In the genomic region with DNA sequence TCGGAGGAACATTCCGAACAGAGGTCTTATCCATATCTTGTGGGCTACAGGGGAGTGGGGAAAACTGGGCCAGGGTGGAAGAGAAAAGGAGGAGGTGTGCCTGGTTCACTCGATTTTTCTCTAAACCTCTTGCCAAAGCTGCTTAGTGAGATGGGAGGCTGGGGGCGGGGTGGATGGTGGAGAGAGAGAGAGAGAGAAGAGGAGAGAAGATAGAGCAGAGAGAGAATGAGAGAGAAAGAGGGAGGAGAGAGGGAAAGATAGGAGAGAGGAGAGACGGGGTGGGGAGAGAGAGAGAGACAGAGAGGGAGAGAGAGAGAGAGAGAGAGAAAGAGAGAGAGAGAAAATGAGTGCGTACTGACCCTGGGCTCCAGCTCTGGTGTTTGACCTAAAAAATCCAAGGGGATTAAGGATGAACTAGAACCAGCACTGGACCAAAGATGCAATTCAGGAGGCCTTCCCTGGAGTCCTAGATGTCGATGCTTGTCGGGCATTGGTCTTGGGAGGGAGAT, we compare ENCODE assay signal across 19 cellular contexts. TPM values are rescaled to one million over a fixed set of nuclear protein-coding genes. Genes with fewer than 3 reads are reported as not detected.
A peak's percentile ranks its signal among the peaks of the same experiment; 100 is the strongest.
DNase-seq lines count a peak whose midpoint lies in the region; ATAC-seq and TF ChIP-seq lines count a peak whose summit lies in the region.
"Had no signal": no experiment of that assay in that cellular context is flagged by ENCODE, and none has a peak within 500 bp of the region (broad histone marks: within the 10 kb centered on the region; RNA-seq: fewer than 3 reads in every experiment).

No MANE protein-coding gene starts in this region.

- no peaks in the 10 kb centered on the region for H4K20me1 ChIP-seq in BLaER1 treated with 17β-estradiol and CSF1 and Interleukin-3, amounts not matched to agents 10 nM and 100 nM
- no peaks in the 10 kb centered on the region for H4K20me1 ChIP-seq in osteoblast (ENCODE audit: insufficient read depth, low read length)

- H3K9me3 ChIP-seq in BLaER1 treated with 17β-estradiol and CSF1 and Interleukin-3, amounts not matched to agents 10 nM and 100 nM (replicated peaks in 1 of 11) = peaks cover 0 to 11% (median 0%) of the 10 kb centered on the region in 11 experiments; a peak in 5 of 22 replicates
- H3K9me3 ChIP-seq in endodermal cell (ENCODE audit: control insufficient read depth, low read length) (no peaks in the 10 kb centered on the region), osteoblast (ENCODE audit: low read depth, low read length) (no peaks in the 10 kb centered on the region)

- CTCF ChIA-PET in activated naive CD4-positive, alpha-beta T cell treated with anti-CD3 and anti-CD28 coated beads, Interleukin-2, amount 10 ng/mL, durations not matched to agents 7 days and 5 days (lab: Charles Lee) = interaction anchor here (1.3 kb wide), 1 partner anchor 34 kb away, joined by 3 read pairs; no protein-coding TSS in a partner anchor

- H3K27ac ChIP-seq in BLaER1 treated with 17β-estradiol and CSF1 and Interleukin-3, amounts not matched to agents 10 nM and 100 nM = no peak overlapping the region
- peak overlapping the region; percentile 85 for H3K27ac ChIP-seq in endodermal cell (ENCODE audit: low read depth, low read length)
- no peak overlapping the region for H3K27ac ChIP-seq in osteoblast (ENCODE audit: low read depth, low read length)

- no peak overlapping the region for H2AFZ ChIP-seq in osteoblast (ENCODE audit: low read length)

- H3K4me1 Mint-ChIP-seq in endodermal cell = no peaks in the 10 kb centered on the region
- H3K4me1 Mint-ChIP-seq in activated naive CD4-positive, alpha-beta T cell treated with anti-CD3 and anti-CD28 coated beads, Interleukin-2, amount 10 ng/mL, durations not matched to agents 7 days and 5 days = peaks cover 9% of the 10 kb centered on the region
- no peaks in the 10 kb centered on the region for H3K4me1 Mint-ChIP-seq in activated T-cell treated with anti-CD3 and anti-CD28 coated beads, Interleukin-2, amount 50 U/mL, for 24 hours (ENCODE audit: low read depth)

- H3K27me3 ChIP-seq in BLaER1 treated with 17β-estradiol and CSF1 and Interleukin-3, amounts not matched to agents 10 nM and 100 nM = no peaks in the 10 kb centered on the region
- H3K27me3 ChIP-seq in endodermal cell (ENCODE audit: control insufficient read depth, insufficient read depth, low read length, poor library complexity, severe bottlenecking) = peaks cover 34% of the 10 kb centered on the region
- H3K27me3 ChIP-seq in osteoblast (ENCODE audit: insufficient read depth, low read length) = peaks cover 10% of the 10 kb centered on the region

- no peak overlapping the region for H3K4me3 Mint-ChIP-seq in endodermal cell
- H3K4me3 Mint-ChIP-seq in activated naive CD4-positive, alpha-beta T cell treated with anti-CD3 and anti-CD28 coated beads, Interleukin-2, amount 10 ng/mL, durations not matched to agents 7 days and 5 days = no peak overlapping the region
- H3K4me3 Mint-ChIP-seq in activated T-cell treated with anti-CD3 and anti-CD28 coated beads, Interleukin-2, amount 50 U/mL, for 24 hours = no peak overlapping the region
- H3K4me3 Mint-ChIP-seq: CD4-positive, alpha-beta T cell had no signal

- H3K36me3 ChIP-seq in BLaER1 treated with 17β-estradiol and CSF1 and Interleukin-3, amounts not matched to agents 10 nM and 100 nM = no peaks in the 10 kb centered on the region
- no peaks in the 10 kb centered on the region for H3K36me3 ChIP-seq in endodermal cell (ENCODE audit: control insufficient read depth, insufficient read depth, low read length)
- no peaks in the 10 kb centered on the region for H3K36me3 ChIP-seq in osteoblast (ENCODE audit: insufficient read depth, low read length)

- H3K4me3 ChIP-seq in BLaER1 treated with 17β-estradiol and CSF1 and Interleukin-3, amounts not matched to agents 10 nM and 100 nM = no peak overlapping the region
- H3K4me3 ChIP-seq in endodermal cell (ENCODE audit: low read length) = no peak overlapping the region
- H3K4me3 ChIP-seq in osteoblast (ENCODE audit: insufficient read depth, low read length) = no peak overlapping the region
- H3K4me3 ChIP-seq: K562 had no signal

- TF ChIP-seq CTCF in endodermal cell (conservative IDR thresholded peaks at IDR 0.05) = no peak
- TF ChIP-seq CTCF in osteoblast (IDR thresholded peaks at IDR 0.05; ENCODE audit: extremely low read depth, low read depth, low read length) = no peak

- peak overlapping the region in 9 of 11 experiments; percentile 39 to 75 (median 67); a peak in 19 of 22 replicates for H3K4me2 ChIP-seq in BLaER1 treated with 17β-estradiol and CSF1 and Interleukin-3, amounts not matched to agents 10 nM and 100 nM
- no peak overlapping the region for H3K4me2 ChIP-seq in osteoblast (ENCODE audit: insufficient read depth, low read length)

- WGBS in endodermal cell (ENCODE audit: insufficient coverage in 1 of 2, insufficient read length in 1 of 2), 2 experiments = 82 to 83% methylated on average over 5 to 8 of the region's 8 CpGs

- no peak for ATAC-seq in GM21390 (IDR thresholded peaks at IDR 0.05; ENCODE audit: unreplicated experiment)
- ATAC-seq: HCT116 had no signal

- no peak overlapping the region for H3K27ac Mint-ChIP-seq in endodermal cell
- H3K27ac Mint-ChIP-seq in activated naive CD4-positive, alpha-beta T cell treated with anti-CD3 and anti-CD28 coated beads, Interleukin-2, amount 10 ng/mL, durations not matched to agents 7 days and 5 days = no peak overlapping the region
- H3K27ac Mint-ChIP-seq in activated T-cell treated with anti-CD3 and anti-CD28 coated beads, Interleukin-2, amount 50 U/mL, for 24 hours = no peak overlapping the region
- H3K27ac Mint-ChIP-seq: CD4-positive, alpha-beta T cell had no signal

- DNase-seq in NCI-H82 treated with DMSO at 0.1 percent for 48 hours (lab: John Stamatoyannopoulos, UW; ENCODE audit: unreplicated experiment) = peak; percentile 13
- DNase-seq in endodermal cell = no peak
- peak; percentile 51 for DNase-seq in osteoblast (ENCODE audit: insufficient read length, low spot score, missing footprints)
- no peak for DNase-seq in activated naive CD4-positive, alpha-beta T cell treated with anti-CD3 and anti-CD28 coated beads, Interleukin-2, amount 10 ng/mL, durations not matched to agents 7 days and 5 days
- no peak for DNase-seq in activated T-cell treated with anti-CD3 and anti-CD28 coated beads, Interleukin-2, amount 50 U/mL, for 24 hours
- no peak for DNase-seq in NCI-H446 (lab: John Stamatoyannopoulos, UW)
- DNase-seq: AML-193; CD4-positive, alpha-beta T cell; DND-41; GDM1; NCI-H1436 treated with DMSO at 0.1 percent for 48 hours; NCI-H2081 treated with DMSO at 0.1 percent for 48 hours; NCI-H226; NCI-H69 had no signal

- H3K4me1 ChIP-seq in BLaER1 treated with 17β-estradiol and CSF1 and Interleukin-3, amounts not matched to agents 10 nM and 100 nM = peaks cover 36 to 88% (median 76%) of the 10 kb centered on the region in 10 experiments
- H3K4me1 ChIP-seq in endodermal cell (ENCODE audit: control insufficient read depth, insufficient read depth, low read length) (no peaks in the 10 kb centered on the region), osteoblast (ENCODE audit: insufficient read depth, low read length) (no peaks in the 10 kb centered on the region)

- H3K9ac ChIP-seq in BLaER1 treated with 17β-estradiol and CSF1 and Interleukin-3, amounts not matched to agents 10 nM and 100 nM = no peak overlapping the region
- no peak overlapping the region for H3K9ac ChIP-seq in endodermal cell (ENCODE audit: extremely low read depth, low read length, poor library complexity, severe bottlenecking)

- no peaks in the 10 kb centered on the region for H3K79me2 ChIP-seq in osteoblast (ENCODE audit: insufficient read depth, low read length)

- peaks cover 79% of the 10 kb centered on the region for H3K27me3 Mint-ChIP-seq in endodermal cell (ENCODE audit: insufficient read depth)
- H3K27me3 Mint-ChIP-seq in activated naive CD4-positive, alpha-beta T cell treated with anti-CD3 and anti-CD28 coated beads, Interleukin-2, amount 10 ng/mL, durations not matched to agents 7 days and 5 days = peaks cover 70% of the 10 kb centered on the region
- H3K27me3 Mint-ChIP-seq in activated T-cell treated with anti-CD3 and anti-CD28 coated beads, Interleukin-2, amount 50 U/mL, for 24 hours = peaks cover 63% of the 10 kb centered on the region

- H3K36me3 Mint-ChIP-seq in endodermal cell (ENCODE audit: low read depth) = no peaks in the 10 kb centered on the region
- no peaks in the 10 kb centered on the region for H3K36me3 Mint-ChIP-seq in activated naive CD4-positive, alpha-beta T cell treated with anti-CD3 and anti-CD28 coated beads, Interleukin-2, amount 10 ng/mL, durations not matched to agents 7 days and 5 days
- H3K36me3 Mint-ChIP-seq in activated T-cell treated with anti-CD3 and anti-CD28 coated beads, Interleukin-2, amount 50 U/mL, for 24 hours (ENCODE audit: low read depth) = no peaks in the 10 kb centered on the region

- H3K9me3 Mint-ChIP-seq in endodermal cell = no peaks in the 10 kb centered on the region
- H3K9me3 Mint-ChIP-seq in activated naive CD4-positive, alpha-beta T cell treated with anti-CD3 and anti-CD28 coated beads, Interleukin-2, amount 10 ng/mL, durations not matched to agents 7 days and 5 days = no peaks in the 10 kb centered on the region
- no peaks in the 10 kb centered on the region for H3K9me3 Mint-ChIP-seq in activated T-cell treated with anti-CD3 and anti-CD28 coated beads, Interleukin-2, amount 50 U/mL, for 24 hours
- H3K9me3 Mint-ChIP-seq: CD4-positive, alpha-beta T cell had no signal

RNA-seq across cellular contexts. Expression of a gene that starts 14.1 kb away (rescaled TPM):
- total RNA-seq in endodermal cell (under 1 TPM; 0.64 to 0.91 TPM), osteoblast (not detected in 2 replicates)
- 25.8 TPM for polyA plus RNA-seq in endodermal cell (2013, experiment 1 of 2)
- 23.3 TPM for polyA plus RNA-seq in endodermal cell (2013, experiment 2 of 2)
- total RNA-seq: CD4-positive, alpha-beta T cell; K562 had no signal
- polyA plus RNA-seq: K562 had no signal

RNA-seq across cellular contexts. Expression of a gene that starts 35.7 kb away (rescaled TPM):
- total RNA-seq in endodermal cell = 10 to 100 TPM; 23.2 to 23.6 TPM
- polyA plus RNA-seq in endodermal cell (2013, experiment 1 of 2) = 12.8 TPM
- 9.6 TPM for polyA plus RNA-seq in endodermal cell (2013, experiment 2 of 2)
- 3.6 and 5.9 TPM in 2 replicates for total RNA-seq in osteoblast

RNA-seq across cellular contexts. Expression of a gene that starts 45.0 kb away (rescaled TPM):
- total RNA-seq in endodermal cell (not detected), osteoblast (not detected in 2 replicates)
- not detected for polyA plus RNA-seq in endodermal cell (2013, experiment 1 of 2)
- polyA plus RNA-seq in endodermal cell (2013, experiment 2 of 2) = not detected
- total RNA-seq: CD4-positive, alpha-beta T cell; HT1080; K562 had no signal
- polyA plus RNA-seq: K562 had no signal

RNA-seq across cellular contexts. Expression of a gene that starts 57.2 kb away (rescaled TPM):
- total RNA-seq in endodermal cell (10 to 100 TPM; 13.6 to 19.9 TPM), osteoblast (2.1 and 3.3 TPM in 2 replicates)
- 9.8 TPM for polyA plus RNA-seq in endodermal cell (2013, experiment 1 of 2)
- polyA plus RNA-seq in endodermal cell (2013, experiment 2 of 2) = 8.9 TPM

Comparison
In these comparisons a context has a peak if more than half of its experiments do, and no peak if none do; other contexts are left out.
1. DNase-seq: peak in NCI-H82 treated with DMSO at 0.1 percent for 48 hours (single experiment) and osteoblast (single experiment); none in endodermal cell (single experiment), activated naive CD4-positive, alpha-beta T cell treated with anti-CD3 and anti-CD28 coated beads, Interleukin-2, amount 10 ng/mL, durations not matched to agents 7 days and 5 days (single experiment), activated T-cell treated with anti-CD3 and anti-CD28 coated beads, Interleukin-2, amount 50 U/mL, for 24 hours (single experiment) and NCI-H446 (0 of 2).